2 cellular contexts compared by ENCODE assay signal in the genomic region with DNA sequence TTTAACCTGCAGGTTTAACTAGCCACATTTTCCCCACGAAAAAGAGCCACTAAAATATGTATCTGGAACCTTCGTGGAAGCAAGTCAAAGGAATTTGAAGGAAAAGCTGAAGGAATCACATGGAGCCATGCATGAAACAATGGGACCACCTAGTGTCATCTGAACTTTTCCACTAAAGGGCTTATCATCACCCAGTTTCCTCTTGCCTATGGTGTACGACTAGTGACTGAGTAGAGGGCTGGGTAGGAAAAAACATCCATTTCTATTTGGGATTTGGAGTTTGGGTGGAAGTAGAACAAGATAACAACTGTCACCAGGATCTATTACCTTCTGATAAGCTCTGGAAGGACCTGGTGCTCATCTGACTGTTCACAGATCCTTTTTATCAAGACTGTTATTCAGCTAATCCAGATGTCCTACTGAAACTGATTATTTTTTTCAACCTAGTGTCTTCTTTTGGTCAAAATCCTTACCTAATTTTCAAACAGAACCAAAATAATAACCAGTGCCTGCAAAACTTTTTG.
A peak's percentile ranks its signal among the peaks of the same experiment; 100 is the strongest.
TF ChIP-seq lines count a peak whose summit lies in the region.

No MANE protein-coding gene starts in this region.

TF ChIP-seq in SK-N-SH, 30 proteins besides CTCF, POLR2A, EP300 and RAD21 (continued from another document):
- TF ChIP-seq, protein P1, sequence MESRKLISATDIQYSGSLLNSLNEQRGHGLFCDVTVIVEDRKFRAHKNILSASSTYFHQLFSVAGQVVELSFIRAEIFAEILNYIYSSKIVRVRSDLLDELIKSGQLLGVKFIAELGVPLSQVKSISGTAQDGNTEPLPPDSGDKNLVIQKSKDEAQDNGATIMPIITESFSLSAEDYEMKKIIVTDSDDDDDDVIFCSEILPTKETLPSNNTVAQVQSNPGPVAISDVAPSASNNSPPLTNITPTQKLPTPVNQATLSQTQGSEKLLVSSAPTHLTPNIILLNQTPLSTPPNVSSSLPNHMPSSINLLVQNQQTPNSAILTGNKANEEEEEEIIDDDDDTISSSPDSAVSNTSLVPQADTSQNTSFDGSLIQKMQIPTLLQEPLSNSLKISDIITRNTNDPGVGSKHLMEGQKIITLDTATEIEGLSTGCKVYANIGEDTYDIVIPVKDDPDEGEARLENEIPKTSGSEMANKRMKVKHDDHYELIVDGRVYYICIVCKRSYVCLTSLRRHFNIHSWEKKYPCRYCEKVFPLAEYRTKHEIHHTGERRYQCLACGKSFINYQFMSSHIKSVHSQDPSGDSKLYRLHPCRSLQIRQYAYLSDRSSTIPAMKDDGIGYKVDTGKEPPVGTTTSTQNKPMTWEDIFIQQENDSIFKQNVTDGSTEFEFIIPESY (IDR thresholded peaks at IDR 0.05; ENCODE audit: borderline replicate concordance, low read depth) = no peak
- TF ChIP-seq GATA2 (CRISPR knock-in tag; IDR thresholded peaks at IDR 0.05) (peak; percentile 56), ELF1 (IDR thresholded peaks at IDR 0.05) (no peak), NRF1 (IDR thresholded peaks at IDR 0.05; ENCODE audit: low read depth, low read length) (no peak), TCF12 (IDR thresholded peaks at IDR 0.05) (peak; percentile 25; the same call in 1 of the 2 replicates), TAF1 (IDR thresholded peaks at IDR 0.05; ENCODE audit: borderline replicate concordance, low read depth, low read length) (no peak), SIN3A (IDR thresholded peaks at IDR 0.05; ENCODE audit: borderline replicate concordance, low read depth, low read length) (no peak), SMC3 (IDR thresholded peaks at IDR 0.05; ENCODE audit: low read depth, low read length) (no peak)
TF ChIP-seq in SK-N-SH: peak in this region for 3.

TF ChIP-seq in endothelial cell of umbilical vein, 7 proteins besides CTCF, POLR2A, EP300 and RAD21 (continued from another document):
- TF ChIP-seq, protein P2, sequence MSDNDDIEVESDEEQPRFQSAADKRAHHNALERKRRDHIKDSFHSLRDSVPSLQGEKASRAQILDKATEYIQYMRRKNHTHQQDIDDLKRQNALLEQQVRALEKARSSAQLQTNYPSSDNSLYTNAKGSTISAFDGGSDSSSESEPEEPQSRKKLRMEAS (IDR thresholded peaks at IDR 0.05; ENCODE audit: insufficient read depth, insufficient read length) = no peak
